Comparison of ENCODE assay signal across 9 cellular contexts in the genomic region with DNA sequence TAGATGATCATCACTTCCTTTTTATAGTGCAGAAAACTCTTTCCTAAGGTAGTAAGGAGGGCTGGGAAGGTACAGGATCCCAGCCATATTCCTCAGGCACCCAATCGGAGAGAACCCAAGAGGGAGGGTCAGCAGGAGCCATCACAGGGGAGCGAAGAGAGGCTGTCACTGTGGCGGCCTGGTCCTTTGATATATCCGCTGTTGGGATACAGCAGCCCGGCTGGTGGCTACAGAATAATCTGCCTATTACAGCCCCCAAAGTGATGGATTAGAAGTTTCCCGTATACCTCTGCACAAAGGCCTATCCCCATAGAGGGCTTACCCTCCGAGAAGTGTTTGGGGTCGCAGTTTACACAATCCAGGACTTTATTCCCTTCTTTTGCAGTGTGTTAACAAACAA. TPM values are rescaled to one million over a fixed set of nuclear protein-coding genes. Genes with fewer than 3 reads are reported as not detected.
DNase-seq lines count a peak whose midpoint lies in the region; ATAC-seq and TF ChIP-seq lines count a peak whose summit lies in the region.
"Had no signal": no experiment of that assay in that cellular context is flagged by ENCODE, and none has a peak within 500 bp of the region (broad histone marks: within the 10 kb centered on the region; RNA-seq: fewer than 3 reads in every experiment).

No MANE protein-coding gene starts in this region.

- no peak for TF ChIP-seq CTCF in breast epithelium (IDR thresholded peaks at IDR 0.05)

- H3K9me3 ChIP-seq in CD8-positive, alpha-beta memory T cell (ENCODE audit: low read length), result no peaks in the 10 kb centered on the region
- no peaks in the 10 kb centered on the region for H3K9me3 ChIP-seq in breast epithelium

- H3K36me3 Mint-ChIP-seq in CD8-positive, alpha-beta memory T cell, result peaks cover 0 to 6% (median 2%) of the 10 kb centered on the region in 3 donors
- H3K36me3 Mint-ChIP-seq in naive thymus-derived CD8-positive, alpha-beta T cell, result peaks cover 0 to 2% (median 0%) of the 10 kb centered on the region in 3 donors

- intact Hi-C loops in breast epithelium (cut with DNase I; ENCODE audit: low total_unique reads), result no loop called here

- H3K4me1 ChIP-seq in CD8-positive, alpha-beta memory T cell (ENCODE audit: insufficient read depth, low read length), result peaks cover 43% of the 10 kb centered on the region
- H3K4me1 ChIP-seq in breast epithelium, result no peaks in the 10 kb centered on the region

- no peak for DNase-seq in CD8-positive, alpha-beta memory T cell
- peak in 1 of 2 donors; percentile 11 for DNase-seq in breast epithelium (ENCODE audit: low spot score in 2 of 2)
- no peak for DNase-seq in naive thymus-derived CD8-positive, alpha-beta T cell
- no peak for DNase-seq in NCI-H510A treated with DMSO at 0.1 percent for 48 hours (lab: John Stamatoyannopoulos, UW)
- no peak for DNase-seq in C1 segment of cervical spinal cord (lab: John Stamatoyannopoulos, UW)

- peak overlapping the region; percentile 92 to 99 (median 95) for H3K4me3 Mint-ChIP-seq in CD8-positive, alpha-beta memory T cell
- peak overlapping the region; percentile 82 to 99 (median 92) for H3K4me3 Mint-ChIP-seq in naive thymus-derived CD8-positive, alpha-beta T cell

- peaks cover 0 to 4% (median 2%) of the 10 kb centered on the region in 5 donors for H3K9me3 Mint-ChIP-seq in CD8-positive, alpha-beta memory T cell
- H3K9me3 Mint-ChIP-seq in naive thymus-derived CD8-positive, alpha-beta T cell, result peaks cover 0 to 4% (median 0%) of the 10 kb centered on the region in 9 donors

- peak overlapping the region; percentile 98 for H3K4me3 ChIP-seq in CD8-positive, alpha-beta memory T cell (ENCODE audit: low read length)
- peak overlapping the region; percentile 63 to 91 (median 70) for H3K4me3 ChIP-seq in breast epithelium

- ATAC-seq in HG03175 (IDR thresholded peaks at IDR 0.05; ENCODE audit: unreplicated experiment) (peak; percentile 4), HG02623 (IDR thresholded peaks at IDR 0.05; ENCODE audit: unreplicated experiment) (no peak), GM19455 (IDR thresholded peaks at IDR 0.05; ENCODE audit: unreplicated experiment) (no peak)
- peak in 1 of 2 donors; percentile 13 for ATAC-seq in naive thymus-derived CD8-positive, alpha-beta T cell

- POLR2A ChIA-PET in CD8-positive, alpha-beta memory T cell (lab: Charles Lee), result interaction anchor here (1.8 to 2.1 kb wide), 3 partner anchors 10 to 109 kb away, joined by 6 to 35 read pairs (median 21); a partner anchor contains a TSS
- POLR2A ChIA-PET in naive thymus-derived CD8-positive, alpha-beta T cell (lab: Charles Lee), result interaction anchor here (1.0 to 4.7 kb wide), 5 partner anchors 10 to 983 kb away, joined by 4 to 37 read pairs (median 20); a partner anchor contains a TSS

- H3K27me3 ChIP-seq in CD8-positive, alpha-beta memory T cell (ENCODE audit: insufficient read depth, low read length, poor library complexity, severe bottlenecking), result no peaks in the 10 kb centered on the region
- no peaks in the 10 kb centered on the region for H3K27me3 ChIP-seq in breast epithelium

- CTCF ChIA-PET in CD8-positive, alpha-beta memory T cell (lab: Charles Lee), result interaction anchor here (1.0 to 5.2 kb wide), 4 partner anchors 10 to 388 kb away, joined by 3 to 20 read pairs (median 8); a partner anchor contains a TSS

- TF ChIP-seq POLR2A in breast epithelium (IDR thresholded peaks at IDR 0.05), result no peak

- H3K4me1 Mint-ChIP-seq in CD8-positive, alpha-beta memory T cell, result peaks cover 44 to 55% (median 55%) of the 10 kb centered on the region in 3 donors
- H3K4me1 Mint-ChIP-seq in naive thymus-derived CD8-positive, alpha-beta T cell, result peaks cover 24 to 63% (median 54%) of the 10 kb centered on the region in 4 donors

- no peaks in the 10 kb centered on the region for H3K36me3 ChIP-seq in CD8-positive, alpha-beta memory T cell (ENCODE audit: insufficient read depth, low read length)
- H3K36me3 ChIP-seq in breast epithelium, result no peaks in the 10 kb centered on the region

- peak overlapping the region; percentile 77 for H3K27ac ChIP-seq in CD8-positive, alpha-beta memory T cell (ENCODE audit: low read depth, low read length)
- peak overlapping the region; percentile 87 to 88 for H3K27ac ChIP-seq in breast epithelium

- H3K27me3 Mint-ChIP-seq in CD8-positive, alpha-beta memory T cell, result peaks cover 0 to 15% of the 10 kb centered on the region in 2 donors
- H3K27me3 Mint-ChIP-seq in naive thymus-derived CD8-positive, alpha-beta T cell, result peaks cover 0 to 3% (median 0%) of the 10 kb centered on the region in 5 donors

- H3K27ac Mint-ChIP-seq in CD8-positive, alpha-beta memory T cell, result peak overlapping the region in 7 of 8 donors; percentile 92 to 99 (median 96)
- peak overlapping the region in 9 of 10 donors; percentile 56 to 100 (median 96) for H3K27ac Mint-ChIP-seq in naive thymus-derived CD8-positive, alpha-beta T cell

RNA-seq across cellular contexts. Expression of a gene that starts 48.5 kb away (rescaled TPM):
- not detected for total RNA-seq in CD8-positive, alpha-beta memory T cell
- polyA plus RNA-seq in CD8-positive, alpha-beta memory T cell, result not detected
- not detected for total RNA-seq in breast epithelium
- not detected for total RNA-seq in naive thymus-derived CD8-positive, alpha-beta T cell
- not detected for polyA plus RNA-seq in naive thymus-derived CD8-positive, alpha-beta T cell
- total RNA-seq: dermis microvascular lymphatic vessel endothelial cell had no signal

RNA-seq across cellular contexts. Expression of a gene that starts 55.7 kb away (rescaled TPM):
- total RNA-seq in CD8-positive, alpha-beta memory T cell, result 10 to 100 TPM; 37.8 to 38.4 TPM
- polyA plus RNA-seq in CD8-positive, alpha-beta memory T cell, result 32.3 TPM
- 10 to 100 TPM; 42.4 to 48.2 (median 43.9) TPM for total RNA-seq in breast epithelium
- 10 to 100 TPM; 46.7 to 50.5 TPM for total RNA-seq in naive thymus-derived CD8-positive, alpha-beta T cell
- polyA plus RNA-seq in naive thymus-derived CD8-positive, alpha-beta T cell, result 10 to 100 TPM; 19.5 to 34.8 (median 19.6) TPM

RNA-seq across cellular contexts. Expression of a gene that starts 56.5 kb away (rescaled TPM):
- total RNA-seq in CD8-positive, alpha-beta memory T cell, result not detected
- polyA plus RNA-seq in CD8-positive, alpha-beta memory T cell, result not detected
- not detected for total RNA-seq in breast epithelium
- not detected for total RNA-seq in naive thymus-derived CD8-positive, alpha-beta T cell
- polyA plus RNA-seq in naive thymus-derived CD8-positive, alpha-beta T cell, result not detected
- total RNA-seq: dermis microvascular lymphatic vessel endothelial cell had no signal
